In the genomic region with DNA sequence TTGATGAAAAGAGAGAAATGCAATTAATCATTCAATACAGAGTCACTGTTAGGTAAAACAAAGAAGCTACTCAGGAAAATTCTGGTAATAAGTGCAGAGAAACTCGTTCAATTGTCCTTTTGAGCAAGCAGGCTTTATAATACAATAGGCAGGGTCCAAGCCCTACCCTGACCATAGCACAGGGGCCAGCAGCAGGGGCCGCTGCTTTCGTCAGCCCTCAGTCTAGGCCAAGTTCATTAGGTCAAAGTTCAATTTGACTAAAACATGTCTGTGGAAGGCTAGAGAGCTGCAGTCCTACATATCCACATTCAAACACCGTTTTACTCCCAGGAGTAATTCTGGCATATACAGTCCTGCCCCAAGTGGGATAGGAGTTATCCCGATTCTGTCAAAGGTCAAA, we compare ENCODE assay signal across 35 cellular contexts.
"Had no signal": no experiment of that assay in that cellular context is flagged by ENCODE, and none has a peak within 500 bp of the region (broad histone marks: within the 10 kb centered on the region; RNA-seq: fewer than 3 reads in every experiment).

No MANE protein-coding gene starts in this region.

- H3K27me3 ChIP-seq: Peyer's patch, SJSA1 had no signal

- H3K36me3 Mint-ChIP-seq: brain had no signal

- H3K4me3 ChIP-seq: adrenal gland, Peyer's patch, SJSA1 had no signal

- H3K4me1 Mint-ChIP-seq: activated CD4-positive, alpha-beta T cell treated with anti-CD3 and anti-CD28 coated beads for 36 hours; activated CD4-positive, alpha-beta T cell treated with anti-CD3 and anti-CD28 coated beads, Interleukin-2, amount 10 ng/mL, durations not matched to agents 7 days and 5 days; brain had no signal

- H3K4me3 Mint-ChIP-seq: activated CD4-positive, alpha-beta T cell treated with anti-CD3 and anti-CD28 coated beads for 36 hours; activated CD4-positive, alpha-beta T cell treated with anti-CD3 and anti-CD28 coated beads, Interleukin-2, amount 10 ng/mL, durations not matched to agents 7 days and 5 days; activated naive CD4-positive, alpha-beta T cell treated with anti-CD3 and anti-CD28 coated beads for 36 hours; activated T-cell treated with anti-CD3 and anti-CD28 coated beads, Interleukin-2, amount 50 U/mL, for 4 hours; activated T-helper 1 cell treated with anti-CD3 and anti-CD28 coated beads, Interleukin-12 subunit alpha, Interleukin-12 subunit beta, Interleukin-2, Interleukin-4 antibody, amounts not matched to agents 30 ng/mL and 10 ng/mL and 1 ng/mL, durations not matched to agents 14 hours and 24 hours and 36 hours; brain; T-helper 1 cell treated with Interleukin-12 subunit alpha and Interleukin-12 subunit beta and Interleukin-4 antibody, amounts not matched to agents 30 μg/mL and 1 μg/mL, for 36 hours; T-helper 2 cell treated with Interferon-gamma antibody and Interleukin-4, amounts not matched to agents 5 μg/mL and 100 μg/mL, for 36 hours had no signal

- ATAC-seq: activated CD4-positive, alpha-beta T cell treated with anti-CD3 and anti-CD28 coated beads for 36 hours; activated CD4-positive, CD25-positive, alpha-beta regulatory T cell treated with anti-CD3 and anti-CD28 coated beads, Interleukin-2, amount 50 U/mL, for 24 hours; activated naive CD4-positive, alpha-beta T cell treated with anti-CD3 and anti-CD28 coated beads, Interleukin-2, amount 50 U/mL, for 72 hours; activated T-cell treated with anti-CD3 and anti-CD28 coated beads, Interleukin-2, amount 50 U/mL, for 4 hours; PC-3 had no signal

- H3K4me2 ChIP-seq: SK-N-SH had no signal

- H3K9me3 ChIP-seq: adrenal gland, Peyer's patch, SK-N-SH had no signal

- FAIRE-seq: bronchial epithelial cell, TTC549 had no signal

- DNase-seq: activated CD4-positive, alpha-beta T cell treated with anti-CD3 and anti-CD28 coated beads for 36 hours; activated CD4-positive, alpha-beta T cell treated with anti-CD3 and anti-CD28 coated beads, Interleukin-2, amount 10 ng/mL, durations not matched to agents 7 days and 5 days; activated CD4-positive, alpha-beta T cell treated with anti-CD3 and anti-CD28 coated beads, Interleukin-2, amount 50 U/mL, for 48 hours; activated CD8-positive, alpha-beta memory T cell treated with anti-CD3 and anti-CD28 coated beads, Interleukin-2, amount 50 U/mL, for 4 hours; activated gamma-delta T cell treated with Interleukin-2 at 50 U/mL for 16 hours; activated naive CD4-positive, alpha-beta T cell treated with anti-CD3 and anti-CD28 coated beads for 36 hours; activated T-cell treated with anti-CD3 and anti-CD28 coated beads for 4 hours; activated T-cell treated with anti-CD3 and anti-CD28 coated beads, Interleukin-2, amount 50 U/mL, for 4 hours; adrenal gland; caudate nucleus; Karpas-422; NCI-H1105 treated with DMSO at 0.1 percent for 48 hours; NCI-H1436; NCI-H1694; NCI-H1930; NCI-H2081 treated with DMSO at 0.1 percent for 48 hours; NCI-H226; NCI-H446 treated with DMSO at 0.1 percent for 48 hours; NCI-H524 treated with DMSO at 0.1 percent for 48 hours; NCI-H748 treated with DMSO at 0.1 percent for 48 hours; NK-92 treated with Interleukin-12 subunit alpha and Interleukin-12 subunit beta, amount 100 ng/mL, for 24 hours; PC-3; Peyer's patch; RPMI8226; SHP77 treated with DMSO at 0.1 percent for 48 hours; SK-N-SH had no signal

- H3K27ac ChIP-seq: adrenal gland, Peyer's patch, SJSA1 had no signal

- H3K4me1 ChIP-seq: adrenal gland, Peyer's patch, SJSA1 had no signal

- H3K9ac ChIP-seq: SK-N-SH had no signal

- H3K27me3 Mint-ChIP-seq: activated CD4-positive, alpha-beta T cell treated with anti-CD3 and anti-CD28 coated beads for 36 hours; activated CD4-positive, alpha-beta T cell treated with anti-CD3 and anti-CD28 coated beads, Interleukin-2, amount 10 ng/mL, durations not matched to agents 7 days and 5 days had no signal

- H3K27ac Mint-ChIP-seq: activated CD4-positive, alpha-beta T cell treated with anti-CD3 and anti-CD28 coated beads for 36 hours; activated CD4-positive, alpha-beta T cell treated with anti-CD3 and anti-CD28 coated beads, Interleukin-2, amount 10 ng/mL, durations not matched to agents 7 days and 5 days; activated naive CD4-positive, alpha-beta T cell treated with anti-CD3 and anti-CD28 coated beads for 36 hours; activated naive CD4-positive, alpha-beta T cell treated with anti-CD3 and anti-CD28 coated beads, Interleukin-2, amount 50 U/mL, for 72 hours; activated T-helper 1 cell treated with anti-CD3 and anti-CD28 coated beads, Interleukin-12 subunit alpha, Interleukin-12 subunit beta, Interleukin-2, Interleukin-4 antibody, amounts not matched to agents 30 ng/mL and 10 ng/mL and 1 ng/mL, durations not matched to agents 14 hours and 24 hours and 36 hours; brain; T-helper 1 cell treated with Interleukin-12 subunit alpha and Interleukin-12 subunit beta and Interleukin-4 antibody, amounts not matched to agents 30 μg/mL and 1 μg/mL, for 36 hours; T-helper 2 cell treated with Interferon-gamma antibody and Interleukin-4, amounts not matched to agents 5 μg/mL and 100 μg/mL, for 36 hours had no signal

- H3K36me3 ChIP-seq: adrenal gland, Peyer's patch, SJSA1 had no signal
